ENCODE assay signal across 12 cellular contexts in genomic region chr3:195885036-195885871, GRCh38. TPM values are rescaled to one million over a fixed set of nuclear protein-coding genes. Genes with fewer than 3 reads are reported as not detected.
DNase-seq lines count a peak whose midpoint lies in the region; ATAC-seq, FAIRE-seq and TF ChIP-seq lines count a peak whose summit lies in the region.
"Had no signal": no experiment of that assay in that cellular context is flagged by ENCODE, and none has a peak within 500 bp of the region (broad histone marks: within the 10 kb centered on the region; RNA-seq: fewer than 3 reads in every experiment).

No MANE protein-coding gene starts in this region.

- no peaks in the 10 kb centered on the region for H3K79me2 ChIP-seq in K562 (ENCODE audit: control insufficient read depth, insufficient read depth, low read length)

- H3K9me3 ChIP-seq in HUES6 (ENCODE audit: control insufficient read depth, insufficient read depth, low read depth, low read length), result no peaks in the 10 kb centered on the region
- H3K9me3 ChIP-seq in K562 (replicated peaks; ENCODE audit: control insufficient read depth, insufficient read depth, low read depth, low read length), result peaks cover 1% of the 10 kb centered on the region; the same call in 1 of the 2 replicates
- no peaks in the 10 kb centered on the region for H3K9me3 ChIP-seq in MG63

- intact Hi-C loops in K562 (cut with micrococcal nuclease), result no loop called here

- CTCF ChIA-PET in K562 (lab: Yijun Ruan, JAX; ENCODE audit: low intra/inter-chr PET ratio), result no interaction called here

- peak; percentile 37 to 63 (median 55) for DNase-seq in K562 (ENCODE audit: extremely low read depth in 1 of 4, low spot score in 3 of 4)
- DNase-seq in iPS-NIHi11 (ENCODE audit: low spot score), result peak; percentile 62
- DNase-seq in skeletal muscle cell (ENCODE audit: low read depth), result peak; percentile 48
- no peak for DNase-seq in germinal center (ENCODE audit: low spot score)
- no peak for DNase-seq in central memory CD4-positive, alpha-beta T cell
- no peak for DNase-seq in MG63
- DNase-seq: amygdala; NCI-H526; stimulated activated naive CD4-positive, alpha-beta T cell treated with Interleukin-2 at 50 U/mL for 16 hours; WERI-Rb-1 had no signal

- peaks cover 28% of the 10 kb centered on the region for H3K36me3 ChIP-seq in HUES6 (ENCODE audit: control insufficient read depth, insufficient read depth, low read length)
- H3K36me3 ChIP-seq in K562 (ENCODE audit: control insufficient read depth, insufficient read depth, low read length), result peaks cover 7% of the 10 kb centered on the region; the same call in 1 of the 3 replicates
- peaks cover 25% of the 10 kb centered on the region for H3K36me3 ChIP-seq in MG63
- H3K36me3 ChIP-seq: WERI-Rb-1 had no signal

- peaks cover 4% of the 10 kb centered on the region for H3K9me1 ChIP-seq in K562 (ENCODE audit: control insufficient read depth, insufficient read depth, low read length)

- POLR2A ChIA-PET in K562 (lab: Yijun Ruan, JAX), result interaction anchor here (0.6 to 1.3 kb wide), 2 partner anchors 9 to 16 kb away, joined by 3 read pairs; no protein-coding TSS in a partner anchor

- no peak for TF ChIP-seq CTCF in K562 (IDR thresholded peaks at IDR 0.05 in 2 of 3, conservative IDR thresholded peaks at IDR 0.05 in 1 of 3; ENCODE audit: insufficient read depth in 2 of 3, low read depth in 1 of 3, low read length in 3 of 3)

- peak overlapping the region; percentile 19; the same call in 1 of the 2 replicates for H3K4me2 ChIP-seq in K562 (ENCODE audit: insufficient read depth, low read length)

- H3K4me3 ChIP-seq in HUES6 (ENCODE audit: low read depth, low read length) (no peak overlapping the region), K562 (no peak overlapping the region), skeletal muscle cell (ENCODE audit: low read depth, low read length) (no peak overlapping the region), MG63 (no peak overlapping the region)

- H3K27me3 ChIP-seq in HUES6 (ENCODE audit: control insufficient read depth, insufficient read depth, low read length), result no peaks in the 10 kb centered on the region
- no peaks in the 10 kb centered on the region for H3K27me3 ChIP-seq in K562 (ENCODE audit: control insufficient read depth in 2 of 2, insufficient read depth in 2 of 2, low read length in 2 of 2)
- H3K27me3 ChIP-seq in MG63, result no peaks in the 10 kb centered on the region

- ATAC-seq in K562, result peak; percentile 82
- ATAC-seq in GM21786 (IDR thresholded peaks at IDR 0.05; ENCODE audit: unreplicated experiment), result no peak

- H3K27ac ChIP-seq in HUES6 (ENCODE audit: low read depth, low read length) (peak overlapping the region; percentile 2; the same call in 1 of the 2 replicates), K562 (ENCODE audit: extremely low read depth, low read depth, low read length) (no peak overlapping the region)
- H3K27ac ChIP-seq: WERI-Rb-1 had no signal

- H3K4me1 ChIP-seq in HUES6 (ENCODE audit: control insufficient read depth, insufficient read depth, low read length), result peaks cover 44% of the 10 kb centered on the region
- H3K4me1 ChIP-seq in K562 (replicated peaks in 1 of 2; ENCODE audit: control insufficient read depth in 2 of 2, insufficient read depth in 2 of 2, low read length in 2 of 2), result peaks cover 19 to 57% of the 10 kb centered on the region in 2 experiments; a peak in 4 of 5 replicates

- TF ChIP-seq EP300 in K562 (IDR thresholded peaks at IDR 0.05; ENCODE audit: low read length), result no peak

- no TSS peak for BruUV-seq in K562 (replicated peaks; lab: Mats Ljungman, UMichigan)

- H2AFZ ChIP-seq in K562 (ENCODE audit: low read depth, low read length), result no peak overlapping the region

- H3K9ac ChIP-seq in HUES6 (ENCODE audit: low read length), result peak overlapping the region; percentile 32
- peak overlapping the region in 1 of 2 experiments; percentile 65; a peak in 2 of 4 replicates for H3K9ac ChIP-seq in K562 (ENCODE audit: insufficient read depth in 1 of 2, low read depth in 2 of 2, low read length in 2 of 2)

- in situ Hi-C loops in K562 (cut with MboI), result loop anchor here (25.0 kb wide), 1 partner anchor 627 kb away; the partner anchor contains the start of genes RNF168 and SMCO1

- TF ChIP-seq POLR2A in K562 (conservative IDR thresholded peaks at IDR 0.05), result no peak

- FAIRE-seq in K562 (lab: Jason Lieb, UNC), result no peak

- no peak for TF ChIP-seq RAD21 in K562 (CRISPR knock-in tag; conservative IDR thresholded peaks at IDR 0.05 in 1 of 2, IDR thresholded peaks at IDR 0.05 in 1 of 2)

- WGBS in K562 (ENCODE audit: insufficient coverage, low coverage, missing lambda C conversion rate), result 54% methylated on average over 21 of the region's 24 CpGs

- H4K20me1 ChIP-seq in K562 (replicated peaks; ENCODE audit: control insufficient read depth, insufficient read depth, low read length), result no peaks in the 10 kb centered on the region

TF ChIP-seq in K562, 482 proteins besides CTCF, POLR2A, EP300 and RAD21:
- TF ChIP-seq NBN (IDR thresholded peaks at IDR 0.05; ENCODE audit: low read depth), result no peak
- no peak for TF ChIP-seq ZKSCAN8 (CRISPR knock-in tag; IDR thresholded peaks at IDR 0.05)
- peak; percentile 67 for TF ChIP-seq TFAP4 (CRISPR knock-in tag; IDR thresholded peaks at IDR 0.05; ENCODE audit: borderline replicate concordance)
- TF ChIP-seq E2F6 (IDR thresholded peaks at IDR 0.05; ENCODE audit: borderline replicate concordance in 1 of 2, extremely low read depth in 1 of 2, insufficient read depth in 1 of 2, insufficient read length in 1 of 2, low read depth in 1 of 2, low read length in 1 of 2, poor library complexity in 1 of 2, severe bottlenecking in 1 of 2), result peak in 1 of 2 experiments; percentile 9
- TF ChIP-seq MAFK (IDR thresholded peaks at IDR 0.05; ENCODE audit: low read length), result no peak
- TF ChIP-seq POLR2G (IDR thresholded peaks at IDR 0.05; ENCODE audit: low read depth, low read length), result 0 out of 2 replicates have a peak, but pooled peaks have one; percentile 26
- no peak for TF ChIP-seq ZNF57 (CRISPR knock-in tag; IDR thresholded peaks at IDR 0.05)
- TF ChIP-seq MECOM (CRISPR knock-in tag; IDR thresholded peaks at IDR 0.05), result no peak

RNA-seq across cellular contexts. Expression of gene TNK2, which starts 23.1 kb away (rescaled TPM):
- 20.1 and 59.7 TPM in 2 replicates for total RNA-seq in K562 (2011; cell fraction: chromatin; rRNA removed; ENCODE audit: low replicate concordance)
- 29.2 and 29.7 TPM in 2 replicates for total RNA-seq in K562 (2011; cell fraction: nucleolus; rRNA removed)
- 20.2 and 23.4 TPM in 2 replicates for total RNA-seq in K562 (2011; cell fraction: nucleoplasm; rRNA removed)
- 10.9 and 15.3 TPM in 2 replicates for total RNA-seq in K562 (2014; rRNA removed)
- 2.3 and 2.4 TPM in 2 replicates for total RNA-seq in K562 (2014; rRNA removed; fragmentation: Illumina TruSeq; extraction: Trizol)
- total RNA-seq in K562 (2015; rRNA removed; fragmentation: Illumina TruSeq; extraction: Trizol), result 8.2 TPM in 2 replicates
- 22.8 and 33.8 TPM in 2 replicates for total RNA-seq in K562 (2021)
- polyA plus RNA-seq in K562 (2011; rRNA removed), result 5.3 and 6.4 TPM in 2 replicates
- 5.6 and 14.8 TPM in 2 replicates for polyA plus RNA-seq in K562 (2011; cell fraction: cytosol; rRNA removed)
- polyA plus RNA-seq in K562 (2011; cell fraction: nucleus; rRNA removed), result 34.5 and 55.3 TPM in 2 replicates
- 13.8 and 19.9 TPM in 2 replicates for polyA plus RNA-seq in K562 (2012)
- polyA plus RNA-seq in K562 (2014; fragmentation: Illumina TruSeq; extraction: Trizol), result 6.5 and 13.2 TPM in 2 replicates
- polyA plus RNA-seq in K562 (2014; fragmentation: Nextera tagmentation; extraction: Ambion mirVana), result under 1 TPM; 0.03 to 0.14 TPM
- 17.6 and 18.8 TPM in 2 replicates for polyA plus RNA-seq in K562 (2014; rRNA removed)
- 2.9 and 5.0 TPM in 2 replicates for polyA minus RNA-seq in K562 (2011; rRNA and poly(A)+ RNA removed)
- polyA minus RNA-seq in K562 (2011; cell fraction: cytosol; rRNA and poly(A)+ RNA removed), result 10.4 and 17.2 TPM in 2 replicates
- polyA minus RNA-seq in K562 (2011; cell fraction: nucleus; rRNA and poly(A)+ RNA removed), result 9.0 and 9.8 TPM in 2 replicates
- 6.3 and 22.2 TPM in 2 replicates for total RNA-seq in MG63 (2014; rRNA removed; shearing (Covaris generic); ENCODE audit: low replicate concordance)

Comparison
In these comparisons a context has a peak if more than half of its experiments do, and no peak if none do; other contexts are left out.
1. DNase-seq: peak in K562 (4 of 4), iPS-NIHi11 (single experiment) and skeletal muscle cell (single experiment); none in germinal center (single experiment), central memory CD4-positive, alpha-beta T cell (single experiment) and MG63 (single experiment).